In genomic region chr1:184905601-184906322, GRCh38 we compare ENCODE assay signal across 11 cellular contexts.
DNase-seq lines count a peak whose midpoint lies in the region; ATAC-seq and TF ChIP-seq lines count a peak whose summit lies in the region.
"Had no signal": no experiment of that assay in that cellular context is flagged by ENCODE, and none has a peak within 500 bp of the region (broad histone marks: within the 10 kb centered on the region; RNA-seq: fewer than 3 reads in every experiment).

No MANE protein-coding gene starts in this region.

- no peak overlapping the region for H3K4me3 ChIP-seq in fibroblast of the aortic adventitia (ENCODE audit: low read depth, low read length)

- H3K9me3 Mint-ChIP-seq in CD4-positive, alpha-beta T cell, result no peaks in the 10 kb centered on the region

- no peaks in the 10 kb centered on the region for H3K9me3 ChIP-seq in CD4-positive, alpha-beta T cell (ENCODE audit: control insufficient read depth, low read length)

- H3K36me3 Mint-ChIP-seq in CD4-positive, alpha-beta T cell (ENCODE audit: low read depth), result no peaks in the 10 kb centered on the region

- no peak for ATAC-seq in CD4-positive, alpha-beta T cell (ENCODE audit: poor library complexity)
- ATAC-seq: HCT116, left lobe of liver had no signal

- H3K27ac Mint-ChIP-seq in CD4-positive, alpha-beta T cell, result peak overlapping the region; percentile 15

- no peak for TF ChIP-seq CTCF in CD4-positive, alpha-beta T cell (IDR thresholded peaks at IDR 0.05)
- no peak for TF ChIP-seq CTCF in fibroblast of the aortic adventitia (IDR thresholded peaks at IDR 0.05; ENCODE audit: insufficient read depth, low read length)

- H3K27me3 Mint-ChIP-seq in CD4-positive, alpha-beta T cell, result no peaks in the 10 kb centered on the region

- H3K4me3 Mint-ChIP-seq in CD4-positive, alpha-beta T cell, result no peak overlapping the region

- peaks cover 13% of the 10 kb centered on the region for H3K4me1 Mint-ChIP-seq in CD4-positive, alpha-beta T cell (ENCODE audit: low read depth)

- CTCF ChIA-PET in CD4-positive, alpha-beta T cell (lab: Charles Lee), result no interaction called here

- H3K27ac ChIP-seq in CD4-positive, alpha-beta T cell (ENCODE audit: low read depth, low read length), result no peak overlapping the region
- H3K27ac ChIP-seq: HL-60 had no signal

- no peaks in the 10 kb centered on the region for H3K27me3 ChIP-seq in CD4-positive, alpha-beta T cell (ENCODE audit: control insufficient read depth, insufficient read depth, low read length)

- no peak for DNase-seq in CD4-positive, alpha-beta T cell
- peak; percentile 16 for DNase-seq in HuH-7.5 (ENCODE audit: low spot score)
- DNase-seq in NCI-H69 (lab: John Stamatoyannopoulos, UW), result peak; percentile 96
- peak; percentile 14 for DNase-seq in fibroblast of the aortic adventitia (ENCODE audit: low read depth)
- DNase-seq in cortex of kidney (lab: John Stamatoyannopoulos, UW), result no peak
- DNase-seq in GOT3 (lab: John Stamatoyannopoulos, UW), result no peak
- DNase-seq in NCI-H82 (lab: John Stamatoyannopoulos, UW), result no peak
- DNase-seq in SK-N-DZ (ENCODE audit: low spot score), result no peak

- intact Hi-C loops in CD4-positive, alpha-beta T cell (cut with DNase I, micrococcal nuclease), result no loop called here

- POLR2A ChIA-PET in CD4-positive, alpha-beta T cell (lab: Charles Lee), result no interaction called here

Comparison
In these comparisons a context has a peak if more than half of its experiments do, and no peak if none do; other contexts are left out.
1. DNase-seq: peak in HuH-7.5 (single experiment), NCI-H69 (single experiment) and fibroblast of the aortic adventitia (single experiment); none in CD4-positive, alpha-beta T cell (0 of 10), cortex of kidney (single experiment), GOT3 (single experiment), NCI-H82 (single experiment) and SK-N-DZ (single experiment).